Comparison of ENCODE assay signal across 8 cellular contexts in genomic region chr14:65336191-65336591, GRCh38.
DNase-seq lines count a peak whose midpoint lies in the region; ATAC-seq and TF ChIP-seq lines count a peak whose summit lies in the region.

No MANE protein-coding gene starts in this region.

- CTCF ChIA-PET in BJ (lab: Yijun Ruan, JAX): interaction anchor here (0.7 to 1.2 kb wide), 2 partner anchors 10 to 41 kb away, joined by 3 read pairs; no protein-coding TSS in a partner anchor
- CTCF ChIA-PET in HEK293T (lab: Yijun Ruan, JAX): no interaction called here

- peaks cover 77% of the 10 kb centered on the region for H3K4me1 Mint-ChIP-seq in HFFc6 (ENCODE audit: low read depth)

- TF ChIP-seq POLR2A in vagina (IDR thresholded peaks at IDR 0.05): no peak

- H3K36me3 ChIP-seq in BJ (ENCODE audit: control insufficient read depth, insufficient read depth, low read length): no peaks in the 10 kb centered on the region
- H3K36me3 ChIP-seq in left lung: no peaks in the 10 kb centered on the region
- no peaks in the 10 kb centered on the region for H3K36me3 ChIP-seq in vagina

- TF ChIP-seq CTCF in BJ (IDR thresholded peaks at IDR 0.05; ENCODE audit: insufficient read depth, low read depth, low read length) (no peak), HFFc6 (IDR thresholded peaks at IDR 0.05) (no peak), left lung (IDR thresholded peaks at IDR 0.05) (no peak), vagina (IDR thresholded peaks at IDR 0.05) (no peak)

- H3K36me3 Mint-ChIP-seq in HFFc6 (ENCODE audit: low read depth): no peaks in the 10 kb centered on the region

- H3K27ac ChIP-seq in left lung: peak overlapping the region; percentile 23 to 67
- no peak overlapping the region for H3K27ac ChIP-seq in vagina

- peak; percentile 39 for DNase-seq in BJ (ENCODE audit: low read depth)
- DNase-seq in HFFc6: peak; percentile 70
- DNase-seq in activated CD4-positive, alpha-beta T cell treated with anti-CD3 and anti-CD28 coated beads, Interleukin-2, amount 50 U/mL, for 24 hours (ENCODE audit: low read depth in 1 of 2, low spot score in 1 of 2): peak; percentile 16 to 58
- DNase-seq in left lung: no peak
- DNase-seq in vagina (ENCODE audit: extremely low spot score in 2 of 2): no peak
- no peak for DNase-seq in HEK293T (ENCODE audit: extremely low spot score)
- no peak for DNase-seq in NCI-H1092 (lab: John Stamatoyannopoulos, UW)

- H3K4me1 ChIP-seq in left lung (peaks cover 20 to 26% of the 10 kb centered on the region in 2 donors), vagina (peaks cover 29% of the 10 kb centered on the region)

- no peaks in the 10 kb centered on the region; the same call in 1 of the 2 replicates for H3K27me3 Mint-ChIP-seq in HFFc6 (ENCODE audit: insufficient read depth)

- intact Hi-C loops in left lung (cut with DNase I) (no loop called here), vagina (cut with DNase I) (no loop called here)

- peak overlapping the region; percentile 95 for H3K27ac Mint-ChIP-seq in HFFc6

- peak overlapping the region; percentile 47 for H3K4me3 Mint-ChIP-seq in HFFc6

- H3K27me3 ChIP-seq in BJ (ENCODE audit: control insufficient read depth, insufficient read depth, low read length): no peaks in the 10 kb centered on the region
- no peaks in the 10 kb centered on the region for H3K27me3 ChIP-seq in left lung
- no peaks in the 10 kb centered on the region for H3K27me3 ChIP-seq in vagina

- H3K9me3 ChIP-seq in left lung (no peaks in the 10 kb centered on the region), vagina (no peaks in the 10 kb centered on the region)

- H3K4me3 ChIP-seq in BJ (ENCODE audit: low read depth, low read length) (no peak overlapping the region), left lung (no peak overlapping the region), vagina (no peak overlapping the region)

- POLR2A ChIA-PET in BJ (lab: Charles Lee) (no interaction called here), HEK293T (lab: Yijun Ruan, JAX) (no interaction called here)

- H3K9me3 Mint-ChIP-seq in HFFc6: no peaks in the 10 kb centered on the region

- peak; percentile 55 for ATAC-seq in left lung
- no peak for ATAC-seq in GM18867 (IDR thresholded peaks at IDR 0.05; ENCODE audit: unreplicated experiment)

TF ChIP-seq in HEK293T, 16 proteins besides CTCF, POLR2A, EP300 and RAD21:
- TF ChIP-seq TARDBP (IDR thresholded peaks at IDR 0.05) (no peak), ARNT (IDR thresholded peaks at IDR 0.05) (no peak), SP1 (IDR thresholded peaks at IDR 0.05) (no peak), L3MBTL2 (conservative IDR thresholded peaks at IDR 0.05) (no peak), NFRKB (IDR thresholded peaks at IDR 0.05) (no peak), PKNOX1 (IDR thresholded peaks at IDR 0.05) (no peak), ELF4 (IDR thresholded peaks at IDR 0.05) (no peak), FOXA1 (IDR thresholded peaks at IDR 0.05) (no peak), BHLHE40 (IDR thresholded peaks at IDR 0.05; ENCODE audit: borderline replicate concordance) (no peak), FOXM1 (IDR thresholded peaks at IDR 0.05; ENCODE audit: borderline replicate concordance) (no peak), LEF1 (IDR thresholded peaks at IDR 0.05; ENCODE audit: borderline replicate concordance) (no peak)

Comparison
In these comparisons a context has a peak if more than half of its experiments do, and no peak if none do; other contexts are left out.
1. DNase-seq: peak in BJ (single experiment), HFFc6 (single experiment) and activated CD4-positive, alpha-beta T cell treated with anti-CD3 and anti-CD28 coated beads, Interleukin-2, amount 50 U/mL, for 24 hours (2 of 2); none in left lung (0 of 2), vagina (0 of 2), HEK293T (single experiment) and NCI-H1092 (single experiment).